Comparison of ENCODE assay signal across 8 cellular contexts in genomic region chr2:26942543-26943295, GRCh38. TPM values are rescaled to one million over a fixed set of nuclear protein-coding genes. Genes with fewer than 3 reads are reported as not detected.
DNase-seq lines count a peak whose midpoint lies in the region; ATAC-seq, FAIRE-seq and TF ChIP-seq lines count a peak whose summit lies in the region.

No MANE protein-coding gene starts in this region.

- H3K36me3 ChIP-seq in Caco-2 (ENCODE audit: control insufficient read depth, insufficient read depth, low read length), result no peaks in the 10 kb centered on the region
- no peaks in the 10 kb centered on the region for H3K36me3 ChIP-seq in SJCRH30
- H3K36me3 ChIP-seq in heart left ventricle, result no peaks in the 10 kb centered on the region
- H3K36me3 ChIP-seq in aorta (ENCODE audit: control insufficient read depth in 1 of 2, insufficient read depth in 2 of 2, low read length in 1 of 2), result no peaks in the 10 kb centered on the region

- no peak overlapping the region for H3K27ac ChIP-seq in SJCRH30
- no peak overlapping the region for H3K27ac ChIP-seq in heart left ventricle
- H3K27ac ChIP-seq in aorta (ENCODE audit: low read depth in 1 of 2, low read length in 2 of 2), result no peak overlapping the region

- H3K27ac Mint-ChIP-seq in Caco-2 (ENCODE audit: unreplicated experiment), result no peak overlapping the region
- H3K27ac Mint-ChIP-seq in activated naive CD4-positive, alpha-beta T cell treated with anti-CD3 and anti-CD28 coated beads, Interleukin-2, amount 50 U/mL, for 72 hours, result no peak overlapping the region

- H3K9me3 Mint-ChIP-seq in Caco-2 (ENCODE audit: unreplicated experiment), result no peaks in the 10 kb centered on the region
- no peaks in the 10 kb centered on the region for H3K9me3 Mint-ChIP-seq in activated naive CD4-positive, alpha-beta T cell treated with anti-CD3 and anti-CD28 coated beads, Interleukin-2, amount 50 U/mL, for 72 hours

- no peaks in the 10 kb centered on the region for H3K9me3 ChIP-seq in Caco-2
- no peaks in the 10 kb centered on the region for H3K9me3 ChIP-seq in SJCRH30 (replicated peaks)
- H3K9me3 ChIP-seq in heart left ventricle, result no peaks in the 10 kb centered on the region
- H3K9me3 ChIP-seq in aorta (ENCODE audit: control insufficient read depth, low read length), result no peaks in the 10 kb centered on the region

- peak; percentile 63 to 69 for ATAC-seq in activated naive CD4-positive, alpha-beta T cell treated with anti-CD3 and anti-CD28 coated beads, Interleukin-2, amount 50 U/mL, for 72 hours
- peak in 3 of 4 donors; percentile 33 to 60 (median 36) for ATAC-seq in heart left ventricle
- ATAC-seq in aorta (ENCODE audit: low FRiP score), result peak; percentile 41
- ATAC-seq in GM19035 (IDR thresholded peaks at IDR 0.05; ENCODE audit: unreplicated experiment), result no peak

- DNase-seq in Caco-2 (peak; percentile 68 to 80), HTR-8/SVneo (ENCODE audit: insufficient read length, low spot score) (peak; percentile 46), SJCRH30 (peak; percentile 60 to 80), heart left ventricle (peak; percentile 44 to 73 (median 50)), posterior vena cava (ENCODE audit: low spot score) (peak; percentile 86), aorta (peak; percentile 62 to 87)
- peak in 1 of 2 donors; percentile 78 for DNase-seq in activated naive CD4-positive, alpha-beta T cell treated with anti-CD3 and anti-CD28 coated beads, Interleukin-2, amount 50 U/mL, for 72 hours (ENCODE audit: low spot score in 2 of 2)

- peak; percentile 87 to 93 for TF ChIP-seq CTCF in Caco-2 (IDR thresholded peaks at IDR 0.05; ENCODE audit: insufficient read depth in 1 of 2, low read depth in 1 of 2, low read length in 1 of 2, severe bottlenecking in 1 of 2, unreplicated experiment in 1 of 2)
- TF ChIP-seq CTCF in heart left ventricle (IDR thresholded peaks at IDR 0.05), result peak; percentile 71 to 89 (median 84)

- H3K27me3 Mint-ChIP-seq in Caco-2 (ENCODE audit: insufficient read depth, unreplicated experiment), result peaks cover 12% of the 10 kb centered on the region

- BruUV-seq in Caco-2 (replicated peaks; lab: Mats Ljungman, UMichigan), result no TSS peak

- H3K4me3 ChIP-seq in Caco-2 (ENCODE audit: low read depth, low read length) (no peak overlapping the region), SJCRH30 (no peak overlapping the region), heart left ventricle (no peak overlapping the region), aorta (ENCODE audit: low read length in 2 of 2) (no peak overlapping the region)

- POLR2A ChIA-PET in Caco-2 (lab: Charles Lee), result interaction anchor here (1.0 kb wide), 1 partner anchor 95 kb away, joined by 3 read pairs; the partner anchor contains the start of gene DPYSL5

- intact Hi-C loops in Caco-2 (cut with micrococcal nuclease; ENCODE audit: unreplicated experiment) (loop anchor here (1.0 kb wide), 2 partner anchors 20 to 96 kb away; no protein-coding TSS in a partner anchor), heart left ventricle (cut with DNase I) (loop anchor here in 9 of 10 donors (1.0 to 5.0 kb wide), 3 partner anchors 95 to 96 kb away; partner anchors contain the start of gene DPYSL5 (in 1 of the 9)), posterior vena cava (cut with DNase I) (loop anchor here (2.0 to 5.0 kb wide), 2 partner anchors 95 to 96 kb away; partner anchors contain the start of gene DPYSL5 (in 1 of the 2)), aorta (cut with DNase I) (loop anchor here (1.0 to 5.0 kb wide), 2 partner anchors 95 to 96 kb away; partner anchors contain the start of gene DPYSL5 (in 1 of the 2))

- H3K36me3 Mint-ChIP-seq in Caco-2 (ENCODE audit: insufficient read depth, unreplicated experiment), result no peaks in the 10 kb centered on the region
- H3K36me3 Mint-ChIP-seq in activated naive CD4-positive, alpha-beta T cell treated with anti-CD3 and anti-CD28 coated beads, Interleukin-2, amount 50 U/mL, for 72 hours, result no peaks in the 10 kb centered on the region

- no peaks in the 10 kb centered on the region for H3K4me1 ChIP-seq in Caco-2
- peaks cover 5% of the 10 kb centered on the region; the same call in 1 of the 2 replicates for H3K4me1 ChIP-seq in SJCRH30
- H3K4me1 ChIP-seq in heart left ventricle, result peaks cover 0 to 12% (median 8%) of the 10 kb centered on the region in 12 donors
- no peaks in the 10 kb centered on the region for H3K4me1 ChIP-seq in aorta (ENCODE audit: control insufficient read depth in 1 of 2, insufficient read depth in 2 of 2, low read length in 2 of 2)

- H3K4me1 Mint-ChIP-seq in Caco-2 (ENCODE audit: low read depth, unreplicated experiment), result peaks cover 6% of the 10 kb centered on the region

- no peak for FAIRE-seq in HTR-8/SVneo (lab: Jason Lieb, UNC)

- no peak for TF ChIP-seq POLR2A in heart left ventricle (IDR thresholded peaks at IDR 0.05)

- WGBS in heart left ventricle, 4 donors, result 22 to 25% (median 23%) methylated on average over 27 to 28 of the region's 28 CpGs
- 34% methylated on average over 28 of the region's 28 CpGs for WGBS in aorta, 2 donors

- no peaks in the 10 kb centered on the region for H3K27me3 ChIP-seq in Caco-2 (replicated peaks; ENCODE audit: control insufficient read depth, insufficient read depth, low read length)
- peaks cover 3% of the 10 kb centered on the region; the same call in 1 of the 2 replicates for H3K27me3 ChIP-seq in SJCRH30
- peaks cover 0 to 27% (median 3%) of the 10 kb centered on the region in 9 donors for H3K27me3 ChIP-seq in heart left ventricle
- H3K27me3 ChIP-seq in aorta (ENCODE audit: control insufficient read depth in 1 of 2, insufficient read depth in 2 of 2, low read length in 1 of 2), result no peaks in the 10 kb centered on the region

- H3K4me3 Mint-ChIP-seq in Caco-2 (ENCODE audit: unreplicated experiment), result no peak overlapping the region

- CTCF ChIA-PET in Caco-2 (lab: Charles Lee), result interaction anchor here (0.6 to 3.8 kb wide), 13 partner anchors 14 to 302 kb away, joined by 3 to 77 read pairs (median 3); partner anchors contain the start of genes CIB4 and DPYSL5

RNA-seq across cellular contexts. Expression of gene MAPRE3, which starts 27.7 kb away (rescaled TPM):
- total RNA-seq in Caco-2 (2022) (4.9 and 5.7 TPM in 2 replicates), heart left ventricle (10 to 100 TPM; 27.4 to 55.2 (median 42.3) TPM), posterior vena cava (10 to 100 TPM; 11.4 to 16.3 TPM), aorta (10 to 100 TPM; 15.9 to 16.1 TPM)
- total RNA-seq in SJCRH30 (2014; rRNA removed; shearing (Covaris generic)), result 0.51 and 0.57 TPM in 2 replicates
- total RNA-seq in activated naive CD4-positive, alpha-beta T cell treated with anti-CD3 and anti-CD28 coated beads, Interleukin-2, amount 50 U/mL, for 72 hours, result 1 to 10 TPM; 4.0 to 4.2 TPM
- polyA plus RNA-seq in heart left ventricle (10 to 100 TPM; 28.7 to 65.0 TPM), aorta (10 to 100 TPM in 1 of 2 donors, 1 to 10 TPM in 1; 7.9 to 26.7 TPM)
